ENCODE assay signal across 35 cellular contexts in genomic region chr1:157272264-157272663, GRCh38.
"Had no signal": no experiment of that assay in that cellular context is flagged by ENCODE, and none has a peak within 500 bp of the region (broad histone marks: within the 10 kb centered on the region; RNA-seq: fewer than 3 reads in every experiment).

No MANE protein-coding gene starts in this region.

- H3K4me3 ChIP-seq: ascending aorta, breast epithelium, cardiac muscle cell, coronary artery, dorsolateral prefrontal cortex, esophagus squamous epithelium, gastroesophageal sphincter, heart right ventricle had no signal

- H3K36me3 Mint-ChIP-seq: activated naive CD4-positive, alpha-beta T cell treated with anti-CD3 and anti-CD28 coated beads, Interleukin-2, amount 10 ng/mL, durations not matched to agents 7 days and 5 days; activated naive CD4-positive, alpha-beta T cell treated with anti-CD3 and anti-CD28 coated beads, Interleukin-2, amount 50 U/mL, for 72 hours; activated naive CD8-positive, alpha-beta T cell treated with anti-CD3 and anti-CD28 coated beads, Interleukin-2, amount 10 ng/mL, durations not matched to agents 7 days and 5 days; brain; WTC11 had no signal

- H3K9me3 ChIP-seq: ascending aorta, breast epithelium, esophagus squamous epithelium, gastroesophageal sphincter had no signal

- H3K4me1 Mint-ChIP-seq: activated CD4-positive, alpha-beta memory T cell treated with anti-CD3 and anti-CD28 coated beads, Interleukin-2, amount 10 ng/mL, durations not matched to agents 7 days and 5 days; activated CD4-positive, alpha-beta T cell treated with anti-CD3 and anti-CD28 coated beads, Interleukin-2, amount 10 ng/mL, durations not matched to agents 7 days and 5 days; activated naive CD4-positive, alpha-beta T cell treated with anti-CD3 and anti-CD28 coated beads, Interleukin-2, amount 10 ng/mL, durations not matched to agents 7 days and 5 days; activated naive CD8-positive, alpha-beta T cell treated with anti-CD3 and anti-CD28 coated beads, Interleukin-2, amount 10 ng/mL, durations not matched to agents 7 days and 5 days; brain; T-helper 17 cell; WTC11 had no signal

- H3K27ac ChIP-seq: ascending aorta, breast epithelium, cardiac muscle cell, coronary artery, dorsolateral prefrontal cortex, esophagus squamous epithelium, gastroesophageal sphincter, heart right ventricle, VCaP had no signal

- H3K27me3 ChIP-seq: ascending aorta, breast epithelium, cardiac muscle cell had no signal

- H3K4me3 Mint-ChIP-seq: activated CD4-positive, alpha-beta memory T cell treated with anti-CD3 and anti-CD28 coated beads, Interleukin-2, amount 10 ng/mL, durations not matched to agents 7 days and 5 days; activated CD4-positive, alpha-beta T cell treated with anti-CD3 and anti-CD28 coated beads, Interleukin-2, amount 10 ng/mL, durations not matched to agents 7 days and 5 days; activated naive CD4-positive, alpha-beta T cell treated with anti-CD3 and anti-CD28 coated beads, Interleukin-2, amount 10 ng/mL, durations not matched to agents 7 days and 5 days; activated naive CD8-positive, alpha-beta T cell treated with anti-CD3 and anti-CD28 coated beads, Interleukin-2, amount 10 ng/mL, durations not matched to agents 7 days and 5 days; activated T-cell treated with anti-CD3 and anti-CD28 coated beads, Interleukin-2, amount 50 U/mL, for 24 hours; activated T-cell treated with anti-CD3 and anti-CD28 coated beads, Interleukin-2, amount 50 U/mL, for 72 hours; brain; dendritic cell treated with granulocyte-macrophage colony-stimulating factor and Interleukin-4, amounts not matched to agents 40 ng/mL and 50 ng/mL, for 4 days; T-helper 17 cell; T-helper 2 cell treated with Interferon-gamma antibody and Interleukin-4, amounts not matched to agents 5 μg/mL and 100 μg/mL, for 36 hours; WTC11 had no signal

- ATAC-seq: activated naive CD4-positive, alpha-beta T cell treated with anti-CD3 and anti-CD28 coated beads, Interleukin-2, amount 50 U/mL, for 72 hours; activated T-cell treated with anti-CD3 and anti-CD28 coated beads, Interleukin-2, amount 50 U/mL, for 72 hours; gastroesophageal sphincter; heart right ventricle; T-helper 17 cell had no signal

- H3K4me1 ChIP-seq: ascending aorta, breast epithelium, esophagus squamous epithelium, gastroesophageal sphincter, heart right ventricle had no signal

- DNase-seq: activated CD4-positive, alpha-beta memory T cell treated with anti-CD3 and anti-CD28 coated beads, Interleukin-2, amount 10 ng/mL, durations not matched to agents 7 days and 5 days; activated CD4-positive, alpha-beta T cell treated with anti-CD3 and anti-CD28 coated beads for 1 hour; activated CD4-positive, alpha-beta T cell treated with anti-CD3 and anti-CD28 coated beads for 4 hours; activated CD4-positive, alpha-beta T cell treated with anti-CD3 and anti-CD28 coated beads, Interleukin-2, amount 10 ng/mL, durations not matched to agents 7 days and 5 days; activated CD4-positive, alpha-beta T cell treated with anti-CD3 and anti-CD28 coated beads, Interleukin-2, amount 50 U/mL, for 4 hours; activated CD8-positive, alpha-beta memory T cell treated with anti-CD3 and anti-CD28 coated beads, Interleukin-2, amount 50 U/mL, for 48 hours; activated gamma-delta T cell; activated naive CD4-positive, alpha-beta T cell; activated naive CD4-positive, alpha-beta T cell treated with anti-CD3 and anti-CD28 coated beads, Interleukin-2, amount 10 ng/mL, durations not matched to agents 7 days and 5 days; activated naive CD8-positive, alpha-beta T cell treated with anti-CD3 and anti-CD28 coated beads, Interleukin-2, amount 10 ng/mL, durations not matched to agents 7 days and 5 days; activated T-cell treated with anti-CD3 and anti-CD28 coated beads for 4 hours; activated T-cell treated with anti-CD3 and anti-CD28 coated beads, Interleukin-2, amount 50 U/mL, for 24 hours; activated T-cell treated with anti-CD3 and anti-CD28 coated beads, Interleukin-2, amount 50 U/mL, for 72 hours; central memory CD4-positive, alpha-beta T cell; cerebellar nuclear complex; dorsolateral prefrontal cortex; effector memory CD4-positive, alpha-beta T cell; erythroblast; esophagus squamous epithelium; foreskin melanocyte; heart right ventricle; T-helper 1 cell; T-helper 17 cell; T1000 had no signal

- H3K36me3 ChIP-seq: ascending aorta, breast epithelium, cardiac muscle cell, esophagus squamous epithelium, gastroesophageal sphincter, heart right ventricle had no signal

- H3K27ac Mint-ChIP-seq: activated CD4-positive, alpha-beta memory T cell treated with anti-CD3 and anti-CD28 coated beads, Interleukin-2, amount 10 ng/mL, durations not matched to agents 7 days and 5 days; activated CD4-positive, alpha-beta T cell treated with anti-CD3 and anti-CD28 coated beads, Interleukin-2, amount 10 ng/mL, durations not matched to agents 7 days and 5 days; activated naive CD4-positive, alpha-beta T cell treated with anti-CD3 and anti-CD28 coated beads, Interleukin-2, amount 10 ng/mL, durations not matched to agents 7 days and 5 days; activated naive CD4-positive, alpha-beta T cell treated with anti-CD3 and anti-CD28 coated beads, Interleukin-2, amount 50 U/mL, for 72 hours; activated naive CD8-positive, alpha-beta T cell treated with anti-CD3 and anti-CD28 coated beads, Interleukin-2, amount 10 ng/mL, durations not matched to agents 7 days and 5 days; activated T-cell treated with anti-CD3 and anti-CD28 coated beads, Interleukin-2, amount 50 U/mL, for 24 hours; activated T-cell treated with anti-CD3 and anti-CD28 coated beads, Interleukin-2, amount 50 U/mL, for 72 hours; brain; dendritic cell treated with granulocyte-macrophage colony-stimulating factor and Interleukin-4, amounts not matched to agents 40 ng/mL and 50 ng/mL, for 4 days; T-helper 17 cell; T-helper 2 cell treated with Interferon-gamma antibody and Interleukin-4, amounts not matched to agents 5 μg/mL and 100 μg/mL, for 36 hours; WTC11 had no signal

- H3K9me3 Mint-ChIP-seq: activated CD4-positive, alpha-beta memory T cell treated with anti-CD3 and anti-CD28 coated beads, Interleukin-2, amount 10 ng/mL, durations not matched to agents 7 days and 5 days; activated CD4-positive, alpha-beta T cell treated with anti-CD3 and anti-CD28 coated beads, Interleukin-2, amount 10 ng/mL, durations not matched to agents 7 days and 5 days; activated naive CD4-positive, alpha-beta T cell treated with anti-CD3 and anti-CD28 coated beads, Interleukin-2, amount 10 ng/mL, durations not matched to agents 7 days and 5 days; activated naive CD4-positive, alpha-beta T cell treated with anti-CD3 and anti-CD28 coated beads, Interleukin-2, amount 50 U/mL, for 72 hours; activated naive CD8-positive, alpha-beta T cell treated with anti-CD3 and anti-CD28 coated beads, Interleukin-2, amount 10 ng/mL, durations not matched to agents 7 days and 5 days; activated T-cell treated with anti-CD3 and anti-CD28 coated beads, Interleukin-2, amount 50 U/mL, for 24 hours; activated T-cell treated with anti-CD3 and anti-CD28 coated beads, Interleukin-2, amount 50 U/mL, for 72 hours; brain; dendritic cell treated with granulocyte-macrophage colony-stimulating factor and Interleukin-4, amounts not matched to agents 40 ng/mL and 50 ng/mL, for 4 days; T-helper 2 cell treated with Interferon-gamma antibody and Interleukin-4, amounts not matched to agents 5 μg/mL and 100 μg/mL, for 36 hours; WTC11 had no signal
